In the genomic region with DNA sequence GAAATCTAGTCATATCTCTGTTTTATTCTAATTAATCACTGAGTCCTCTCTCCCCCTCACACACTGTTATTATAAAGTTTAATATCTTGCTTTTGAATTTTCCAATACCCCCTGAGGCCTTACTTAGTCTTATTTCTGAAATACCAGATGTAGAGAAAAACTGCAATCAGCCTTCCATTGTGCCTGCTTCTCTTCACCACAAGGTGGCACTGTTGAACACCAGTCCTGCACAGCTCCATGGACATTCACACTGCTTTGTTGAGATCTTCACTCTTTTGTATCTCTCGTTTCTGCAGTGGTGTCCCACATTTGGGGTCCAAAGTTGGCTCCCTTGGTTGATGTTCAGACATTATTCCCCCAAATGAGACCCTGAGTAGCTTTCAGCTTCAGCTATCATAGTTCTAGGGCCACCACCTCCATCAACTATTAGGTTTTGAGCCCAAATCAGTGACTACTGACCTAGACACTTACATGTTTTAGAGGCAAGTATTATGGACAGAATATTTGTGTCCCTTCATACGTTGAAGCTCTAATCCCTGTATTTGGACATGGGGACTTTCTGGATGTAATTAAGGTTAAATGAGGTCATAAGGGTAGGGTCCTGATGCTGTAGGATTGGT, we compare ENCODE assay signal across 8 cellular contexts. TPM values are rescaled to one million over a fixed set of nuclear protein-coding genes. Genes with fewer than 3 reads are reported as not detected.
A peak's percentile ranks its signal among the peaks of the same experiment; 100 is the strongest.
DNase-seq lines count a peak whose midpoint lies in the region; ATAC-seq and TF ChIP-seq lines count a peak whose summit lies in the region.

No MANE protein-coding gene starts in this region.

- no peaks in the 10 kb centered on the region for H3K27me3 ChIP-seq in A673 (replicated peaks; ENCODE audit: insufficient read depth, low read depth, low read length, poor library complexity)
- no peaks in the 10 kb centered on the region for H3K27me3 ChIP-seq in PC-3 (ENCODE audit: low read length)

- H3K9ac ChIP-seq in PC-3 (ENCODE audit: low read length): no peak overlapping the region

- TF ChIP-seq CTCF in A673 (conservative IDR thresholded peaks at IDR 0.05; ENCODE audit: low read depth, low read length): peak; percentile 56
- peak; percentile 92 for TF ChIP-seq CTCF in PC-3 (conservative IDR thresholded peaks at IDR 0.05; ENCODE audit: low read depth, low read length)
- TF ChIP-seq CTCF in fibroblast of mammary gland (conservative IDR thresholded peaks at IDR 0.05; ENCODE audit: control insufficient read depth, insufficient read depth, low read depth, low read length): peak; percentile 69

- peak; percentile 14 for DNase-seq in A673 (ENCODE audit: low spot score)
- peak; percentile 63 for DNase-seq in DMS53 (lab: John Stamatoyannopoulos, UW)
- peak; percentile 31 for DNase-seq in PC-3
- peak; percentile 39 for DNase-seq in fibroblast of mammary gland (ENCODE audit: low read depth)

- CTCF ChIA-PET in A673 (lab: Charles Lee): interaction anchor here (0.6 to 0.7 kb wide), 2 partner anchors 260 to 310 kb away, joined by 3 to 5 read pairs; no protein-coding TSS in a partner anchor
- CTCF ChIA-PET in PC-3 (lab: Charles Lee): no interaction called here

- H3K27ac ChIP-seq in A673 (ENCODE audit: low read depth, low read length, poor library complexity, severe bottlenecking) (no peak overlapping the region), PC-3 (ENCODE audit: low read length) (no peak overlapping the region)

- H3K79me2 ChIP-seq in PC-3 (ENCODE audit: low read length): no peaks in the 10 kb centered on the region

- no peaks in the 10 kb centered on the region for H3F3A ChIP-seq in PC-3 (ENCODE audit: low read length, unreplicated experiment)

- H4K20me1 ChIP-seq in PC-3 (ENCODE audit: low read length): no peaks in the 10 kb centered on the region

- H3K4me2 ChIP-seq in PC-3 (ENCODE audit: low read length): no peak overlapping the region

- intact Hi-C loops in A673 (cut with micrococcal nuclease; ENCODE audit: unreplicated experiment) (no loop called here), PC-3 (cut with micrococcal nuclease) (no loop called here)

- H3K36me3 ChIP-seq in A673 (ENCODE audit: insufficient read depth, low read length, poor library complexity, severe bottlenecking) (no peaks in the 10 kb centered on the region), PC-3 (ENCODE audit: low read depth, low read length) (peaks cover 9% of the 10 kb centered on the region; the same call in 1 of the 2 replicates)

- H3K9me2 ChIP-seq in PC-3 (replicated peaks; ENCODE audit: low read length): no peaks in the 10 kb centered on the region

- no TSS peak for BruUV-seq in A673 (replicated peaks; lab: Mats Ljungman, UMichigan)
- BruUV-seq in PC-3 (replicated peaks; lab: Mats Ljungman, UMichigan): no TSS peak

- H3K4me3 ChIP-seq in A673 (ENCODE audit: low read depth, low read length, poor library complexity, severe bottlenecking) (no peak overlapping the region), PC-3 (ENCODE audit: low read length) (no peak overlapping the region; the same call in 1 of the 2 replicates), fibroblast of mammary gland (ENCODE audit: control insufficient read depth, low read depth, low read length) (no peak overlapping the region)

- POLR2A ChIA-PET in A673 (lab: Charles Lee; ENCODE audit: low non-redundant PET) (no interaction called here), PC-3 (lab: Charles Lee; ENCODE audit: unreplicated experiment) (no interaction called here)

- ATAC-seq in PC-3 (no peak), HG03520 (IDR thresholded peaks at IDR 0.05; ENCODE audit: unreplicated experiment) (no peak), GM18519 (IDR thresholded peaks at IDR 0.05; ENCODE audit: low FRiP score, unreplicated experiment) (no peak), HG03025 (IDR thresholded peaks at IDR 0.05; ENCODE audit: low FRiP score, unreplicated experiment) (no peak), GM19463 (IDR thresholded peaks at IDR 0.05; ENCODE audit: unreplicated experiment) (no peak)

- H3K9me3 ChIP-seq in A673 (ENCODE audit: low read depth, low read length, poor library complexity, severe bottlenecking): peaks cover 9% of the 10 kb centered on the region
- peaks cover 18% of the 10 kb centered on the region for H3K9me3 ChIP-seq in PC-3 (ENCODE audit: low read length)

- no peak overlapping the region for H2AFZ ChIP-seq in PC-3 (ENCODE audit: low read length)

- H3K4me1 ChIP-seq in A673 (ENCODE audit: insufficient read depth, low read length, poor library complexity, severe bottlenecking): no peaks in the 10 kb centered on the region
- H3K4me1 ChIP-seq in PC-3 (ENCODE audit: insufficient read depth, low read length): no peaks in the 10 kb centered on the region

RNA-seq across cellular contexts. Expression of a gene that starts 24.3 kb away (rescaled TPM):
- 69.5 and 70.9 TPM in 2 replicates for total RNA-seq in A673 (2021)
- total RNA-seq in PC-3 (2014; rRNA removed): 153 and 160 TPM in 2 replicates
